In genomic region chr2:142983174-142983573, GRCh38 we compare ENCODE assay signal across 14 cellular contexts.
A peak's percentile ranks its signal among the peaks of the same experiment; 100 is the strongest.
DNase-seq lines count a peak whose midpoint lies in the region; ATAC-seq, FAIRE-seq and TF ChIP-seq lines count a peak whose summit lies in the region.
"Had no signal": no experiment of that assay in that cellular context is flagged by ENCODE, and none has a peak within 500 bp of the region (broad histone marks: within the 10 kb centered on the region; RNA-seq: fewer than 3 reads in every experiment).

No MANE protein-coding gene starts in this region.

- H3K9me3 ChIP-seq in keratinocyte (ENCODE audit: control insufficient read depth, low read depth, low read length) = no peaks in the 10 kb centered on the region

- H3K4me2 ChIP-seq in keratinocyte (ENCODE audit: control insufficient read depth, extremely low read depth, insufficient read depth, low read depth, low read length) = no peak overlapping the region

- H3K4me3 ChIP-seq in keratinocyte (ENCODE audit: control insufficient read depth in 2 of 3, extremely low read depth in 1 of 3, insufficient read depth in 2 of 3, low read depth in 1 of 3, low read length in 3 of 3) = no peak overlapping the region

- no peak for TF ChIP-seq CTCF in keratinocyte (optimal IDR thresholded peaks at IDR 0.05 in 1 of 3, IDR thresholded peaks at IDR 0.05 in 1 of 3, conservative IDR thresholded peaks at IDR 0.05 in 1 of 3; ENCODE audit: extremely low read depth in 1 of 3, insufficient read depth in 2 of 3, low read length in 3 of 3)

- H3K9ac ChIP-seq in keratinocyte (ENCODE audit: control insufficient read depth, extremely low read depth, insufficient read depth, low read length) = no peak overlapping the region

- peaks cover 4% of the 10 kb centered on the region for H3K4me1 ChIP-seq in keratinocyte (ENCODE audit: control insufficient read depth, extremely low read depth, insufficient read depth, low read length)

- no peaks in the 10 kb centered on the region for H3K27me3 ChIP-seq in keratinocyte (ENCODE audit: control insufficient read depth, extremely low read depth, insufficient read depth, low read length)

- no peak overlapping the region for H3K27ac ChIP-seq in keratinocyte (ENCODE audit: control insufficient read depth, insufficient read depth, low read length)

- H2AFZ ChIP-seq in keratinocyte (ENCODE audit: control insufficient read depth, low read length) = peak overlapping the region; percentile 42

- no peaks in the 10 kb centered on the region for H3K79me2 ChIP-seq in keratinocyte (ENCODE audit: control insufficient read depth, insufficient read depth, low read length)

- DNase-seq in keratinocyte (ENCODE audit: low read depth, low spot score) (no peak), DMS79 treated with DMSO at 0.1 percent for 48 hours (lab: John Stamatoyannopoulos, UW) (no peak), NCI-H510A treated with DMSO at 0.1 percent for 48 hours (lab: John Stamatoyannopoulos, UW) (no peak), NCI-H446 (lab: John Stamatoyannopoulos, UW) (no peak)
- DNase-seq in stimulated activated CD4-positive, alpha-beta T cell treated with anti-CD3 and anti-CD28 coated beads, Interleukin-15, amount 100 ng/mL, for 24 hours = no peak
- DNase-seq: activated CD4-positive, CD25-positive, alpha-beta regulatory T cell treated with anti-CD3 and anti-CD28 coated beads, Interleukin-2, amount 50 U/mL, for 72 hours; activated gamma-delta T cell; left cardiac atrium; NCI-H2171 treated with DMSO at 0.1 percent for 48 hours; substantia nigra had no signal

- dilution Hi-C loops in keratinocyte (cut with MboI; ENCODE audit: extremely low pct_ligation_motif_present, low sequenced_read_pairs) = no loop called here

- H3K9me1 ChIP-seq in keratinocyte (ENCODE audit: control insufficient read depth, extremely low read depth, insufficient read depth, low read length) = no peaks in the 10 kb centered on the region

- peak; percentile 49 for ATAC-seq in GM19025 (IDR thresholded peaks at IDR 0.05; ENCODE audit: low read depth, unreplicated experiment)
- peak; percentile 65 for ATAC-seq in GM21723 (IDR thresholded peaks at IDR 0.05; ENCODE audit: unreplicated experiment)
- peak; percentile 70 for ATAC-seq in HG03159 (IDR thresholded peaks at IDR 0.05; ENCODE audit: unreplicated experiment)
- ATAC-seq: left cardiac atrium, Right ventricle myocardium inferior had no signal

- no peaks in the 10 kb centered on the region for H3K36me3 ChIP-seq in keratinocyte (ENCODE audit: control insufficient read depth in 2 of 2, extremely low read depth in 1 of 2, insufficient read depth in 2 of 2, low read length in 2 of 2)

- no peaks in the 10 kb centered on the region for H4K20me1 ChIP-seq in keratinocyte (ENCODE audit: control insufficient read depth, extremely low read depth, insufficient read depth, low read length)

- FAIRE-seq in keratinocyte (lab: Jason Lieb, UNC) = no peak
